ENCODE assay signal across 1 cellular context in genomic region chr16:75251280-75252048, GRCh38.
TF ChIP-seq lines count a peak whose summit lies in the region.

BCAR1 (minus strand) TSS chr16:75251624; CDS start chr16:75251482, 142 bp downstream.

TF ChIP-seq in HepG2, 621 proteins besides CTCF, POLR2A, EP300 and RAD21 (continued from another document):
- TF ChIP-seq SKI (IDR thresholded peaks at IDR 0.05; ENCODE audit: partially characterized antibody) (peak; percentile 62), ZNF329 (CRISPR knock-in tag; IDR thresholded peaks at IDR 0.05; ENCODE audit: low read depth) (0 out of 2 replicates have a peak, but pooled peaks have one; percentile 50), ZNF354B (CRISPR knock-in tag; IDR thresholded peaks at IDR 0.05) (no peak), ZFY (CRISPR knock-in tag; IDR thresholded peaks at IDR 0.05) (peak; percentile 87), ZNF24 (IDR thresholded peaks at IDR 0.05) (0 out of 2 replicates have a peak, but pooled peaks have one; percentile 12), ZBTB10 (CRISPR knock-in tag; IDR thresholded peaks at IDR 0.05; ENCODE audit: borderline replicate concordance) (0 out of 2 replicates have a peak, but pooled peaks have one; percentile 10), NFIB (CRISPR knock-in tag; IDR thresholded peaks at IDR 0.05; ENCODE audit: borderline replicate concordance) (no peak), AGO2 (optimal IDR thresholded peaks at IDR 0.05; ENCODE audit: low read depth, low read length) (peak; percentile 97), ZNF510 (CRISPR knock-in tag; IDR thresholded peaks at IDR 0.05; ENCODE audit: low read depth) (no peak), ZNF770 (CRISPR knock-in tag; IDR thresholded peaks at IDR 0.05) (no peak), SOX5 (CRISPR knock-in tag; IDR thresholded peaks at IDR 0.05; ENCODE audit: borderline replicate concordance) (no peak), LBX2 (CRISPR knock-in tag; IDR thresholded peaks at IDR 0.05; ENCODE audit: borderline replicate concordance) (no peak; the same call in 1 of the 2 replicates), PHF8 (CRISPR knock-in tag; IDR thresholded peaks at IDR 0.05) (peak; percentile 29), BRD4 (CRISPR knock-in tag; IDR thresholded peaks at IDR 0.05) (peak; percentile 82), RFX3 (CRISPR knock-in tag; IDR thresholded peaks at IDR 0.05) (no peak), NRL (CRISPR knock-in tag; IDR thresholded peaks at IDR 0.05; ENCODE audit: borderline replicate concordance) (no peak), TFAP4 (IDR thresholded peaks at IDR 0.05; ENCODE audit: borderline replicate concordance, low read depth) (peak; percentile 5; the same call in 1 of the 2 replicates), ZNF264 (CRISPR knock-in tag; IDR thresholded peaks at IDR 0.05) (no peak), ZNF317 (CRISPR knock-in tag; IDR thresholded peaks at IDR 0.05) (no peak), MEIS2 (CRISPR knock-in tag; IDR thresholded peaks at IDR 0.05) (peak; percentile 16; the same call in 1 of the 2 replicates), TFDP2 (CRISPR knock-in tag; IDR thresholded peaks at IDR 0.05) (peak; percentile 59; the same call in 1 of the 2 replicates), TFE3 (CRISPR knock-in tag; IDR thresholded peaks at IDR 0.05) (0 out of 2 replicates have a peak, but pooled peaks have one; percentile 30), ZNF570 (CRISPR knock-in tag; IDR thresholded peaks at IDR 0.05; ENCODE audit: borderline replicate concordance) (no peak), ZNF331 (CRISPR knock-in tag; IDR thresholded peaks at IDR 0.05) (peak; percentile 6; the same call in 1 of the 2 replicates), UBTF (CRISPR knock-in tag; IDR thresholded peaks at IDR 0.05) (peak; percentile 76), ZFP41 (CRISPR knock-in tag; IDR thresholded peaks at IDR 0.05; ENCODE audit: borderline replicate concordance) (no peak), ZNF441 (CRISPR knock-in tag; IDR thresholded peaks at IDR 0.05; ENCODE audit: borderline replicate concordance) (peak; percentile 87; the same call in 1 of the 2 replicates), ZNF563 (CRISPR knock-in tag; IDR thresholded peaks at IDR 0.05) (peak; percentile 76; the same call in 1 of the 2 replicates)
